ENCODE assay signal across 9 cellular contexts in genomic region chr14:75247286-75247922, GRCh38. TPM values are rescaled to one million over a fixed set of nuclear protein-coding genes. Genes with fewer than 3 reads are reported as not detected.
DNase-seq lines count a peak whose midpoint lies in the region; ATAC-seq, FAIRE-seq and TF ChIP-seq lines count a peak whose summit lies in the region.
"Had no signal": no experiment of that assay in that cellular context is flagged by ENCODE, and none has a peak within 500 bp of the region (broad histone marks: within the 10 kb centered on the region; RNA-seq: fewer than 3 reads in every experiment).

No MANE protein-coding gene starts in this region.

- DNase-seq in GM12891 (ENCODE audit: insufficient read length, low spot score): no peak
- DNase-seq in activated CD4-positive, alpha-beta T cell treated with anti-CD3 and anti-CD28 coated beads, Interleukin-2, amount 10 ng/mL, durations not matched to agents 24 days and 14 days: peak; percentile 92
- DNase-seq in central memory CD4-positive, alpha-beta T cell: peak; percentile 88
- peak; percentile 16 to 27 (median 19) for DNase-seq in stimulated activated CD4-positive, alpha-beta T cell treated with anti-CD3 and anti-CD28 coated beads, TNF-alpha, amount 100 ng/mL, for 1 hour (ENCODE audit: low read depth in 3 of 3, low spot score in 1 of 3)
- no peak for DNase-seq in NCI-H226
- DNase-seq in hepatic stellate cell (ENCODE audit: low spot score): no peak
- DNase-seq: HCEC 1CT had no signal

- peaks cover 49% of the 10 kb centered on the region for H3K4me1 Mint-ChIP-seq in activated CD4-positive, alpha-beta T cell treated with anti-CD3 and anti-CD28 coated beads, Interleukin-2, amount 10 ng/mL, durations not matched to agents 24 days and 14 days

- H3K27ac Mint-ChIP-seq in activated CD4-positive, alpha-beta T cell treated with anti-CD3 and anti-CD28 coated beads, Interleukin-2, amount 10 ng/mL, durations not matched to agents 24 days and 14 days: peak overlapping the region; percentile 69

- intact Hi-C loops in activated CD4-positive, alpha-beta T cell treated with anti-CD3 and anti-CD28 coated beads, Interleukin-2, amount 10 ng/mL, durations not matched to agents 24 days and 14 days (cut with micrococcal nuclease): loop anchor here (1.0 to 5.0 kb wide), 4 partner anchors 115 to 630 kb away; no protein-coding TSS in a partner anchor

- no peak for ATAC-seq in HG03097 (IDR thresholded peaks at IDR 0.05; ENCODE audit: low FRiP score, unreplicated experiment)
- no peak for ATAC-seq in GM18858 (IDR thresholded peaks at IDR 0.05; ENCODE audit: unreplicated experiment)

- H3K9me3 Mint-ChIP-seq in activated CD4-positive, alpha-beta T cell treated with anti-CD3 and anti-CD28 coated beads, Interleukin-2, amount 10 ng/mL, durations not matched to agents 24 days and 14 days: no peaks in the 10 kb centered on the region

- FAIRE-seq in GM12891 (lab: Jason Lieb, UNC): peak; percentile 76

- H3K4me3 Mint-ChIP-seq in activated CD4-positive, alpha-beta T cell treated with anti-CD3 and anti-CD28 coated beads, Interleukin-2, amount 10 ng/mL, durations not matched to agents 24 days and 14 days: peak overlapping the region; percentile 55

- peaks cover 36% of the 10 kb centered on the region for H3K27me3 Mint-ChIP-seq in activated CD4-positive, alpha-beta T cell treated with anti-CD3 and anti-CD28 coated beads, Interleukin-2, amount 10 ng/mL, durations not matched to agents 24 days and 14 days

- no peak for TF ChIP-seq POLR2A in GM12891 (IDR thresholded peaks at IDR 0.05; ENCODE audit: low read depth, low read length)

- H3K36me3 Mint-ChIP-seq in activated CD4-positive, alpha-beta T cell treated with anti-CD3 and anti-CD28 coated beads, Interleukin-2, amount 10 ng/mL, durations not matched to agents 24 days and 14 days (ENCODE audit: low read depth): no peaks in the 10 kb centered on the region

TF ChIP-seq in GM12891, 5 proteins besides CTCF, POLR2A, EP300 and RAD21:
- TF ChIP-seq POU2F2 (IDR thresholded peaks at IDR 0.05; ENCODE audit: low read depth, low read length) (no peak), SPI1 (IDR thresholded peaks at IDR 0.05; ENCODE audit: low read depth, low read length) (0 out of 2 replicates have a peak, but pooled peaks have one; percentile 13)

RNA-seq across cellular contexts. Expression of gene FOS, which starts 31.2 kb away (rescaled TPM):
- 6.8 TPM for polyA plus RNA-seq in GM12891 (2012; ENCODE audit: low read depth, missing spikeins)
- total RNA-seq in activated CD4-positive, alpha-beta T cell treated with anti-CD3 and anti-CD28 coated beads, Interleukin-2, amount 10 ng/mL, durations not matched to agents 24 days and 14 days: 26.5 and 29.6 TPM in 2 replicates

Comparison
In these comparisons a context has a peak if more than half of its experiments do, and no peak if none do; other contexts are left out.
1. DNase-seq: peak in activated CD4-positive, alpha-beta T cell treated with anti-CD3 and anti-CD28 coated beads, Interleukin-2, amount 10 ng/mL, durations not matched to agents 24 days and 14 days (single experiment), central memory CD4-positive, alpha-beta T cell (single experiment) and stimulated activated CD4-positive, alpha-beta T cell treated with anti-CD3 and anti-CD28 coated beads, TNF-alpha, amount 100 ng/mL, for 1 hour (3 of 3); none in GM12891 (single experiment), NCI-H226 (single experiment) and hepatic stellate cell (single experiment).